In the genomic region with DNA sequence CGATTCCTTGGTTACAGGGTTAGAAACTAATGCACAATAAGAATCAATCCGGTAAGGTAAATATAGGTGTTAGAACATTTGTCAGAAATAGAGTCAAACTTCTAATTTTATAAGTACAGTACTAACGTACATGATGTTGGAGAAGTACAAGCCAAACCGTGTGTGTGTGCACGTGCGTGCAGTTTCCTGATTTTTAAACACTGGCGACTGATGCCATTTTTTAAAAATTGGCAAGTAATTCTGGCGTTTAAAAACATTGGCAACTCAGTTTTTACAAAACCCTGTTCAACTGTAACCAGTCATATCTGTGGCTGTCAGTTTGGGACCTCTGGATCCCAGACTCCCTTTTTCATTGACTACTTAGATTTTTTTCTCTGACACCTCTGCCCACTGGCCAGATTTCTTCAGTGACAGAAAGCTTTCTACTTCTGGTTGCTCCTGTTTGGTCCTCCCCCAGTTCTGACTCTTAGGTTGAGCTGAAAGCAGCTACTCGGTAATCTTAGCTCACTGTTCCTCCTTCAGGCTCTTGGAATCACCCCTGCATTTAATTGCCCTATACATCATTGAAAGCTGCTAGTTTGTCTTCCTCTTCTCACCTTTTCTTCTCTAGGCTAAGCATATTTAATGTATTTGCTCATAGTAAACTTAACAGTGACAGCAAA, we compare ENCODE assay signal across 8 cellular contexts. TPM values are rescaled to one million over a fixed set of nuclear protein-coding genes. Genes with fewer than 3 reads are reported as not detected.
A peak's percentile ranks its signal among the peaks of the same experiment; 100 is the strongest.
DNase-seq lines count a peak whose midpoint lies in the region; ATAC-seq and TF ChIP-seq lines count a peak whose summit lies in the region.

No MANE protein-coding gene starts in this region.

- H3K9me2 ChIP-seq in PC-9 (ENCODE audit: insufficient read depth), result no peaks in the 10 kb centered on the region

- H2AFZ ChIP-seq in PC-9, result peak overlapping the region; percentile 88

- CTCF ChIA-PET in PC-9 (lab: Charles Lee), result interaction anchor here (1.4 kb wide), 1 partner anchor 62 kb away, joined by 3 read pairs; no protein-coding TSS in a partner anchor

- peaks cover 20% of the 10 kb centered on the region for H3K4me1 ChIP-seq in PC-9 (replicated peaks; ENCODE audit: insufficient read depth)

- POLR2A ChIA-PET in PC-9 (lab: Charles Lee; ENCODE audit: unreplicated experiment), result interaction anchor here (1.8 kb wide), 1 partner anchor 35 kb away, joined by 7 read pairs; no protein-coding TSS in a partner anchor

- no TSS peak for BruUV-seq in PC-9 (replicated peaks; lab: Mats Ljungman, UMichigan)

- no peak for ATAC-seq in HG03520 (IDR thresholded peaks at IDR 0.05; ENCODE audit: unreplicated experiment)

- no peak for DNase-seq in GM12865 (ENCODE audit: low read depth)
- DNase-seq in PC-9, result no peak
- peak; percentile 25 to 52 for DNase-seq in erythroblast (lab: John Stamatoyannopoulos, UW)
- DNase-seq in pons (ENCODE audit: low spot score), result peak; percentile 23
- DNase-seq in stimulated activated CD4-positive, alpha-beta T cell treated with anti-CD3 and anti-CD28 coated beads, Interleukin-1b, Interleukin-23, amount 100 ng/mL, for 48 hours, result no peak
- no peak for DNase-seq in cerebellum (ENCODE audit: low spot score)
- no peak for DNase-seq in kidney glomerular epithelial cell (lab: John Stamatoyannopoulos, UW)

- peaks cover 4% of the 10 kb centered on the region; the same call in 1 of the 2 replicates for H3F3A ChIP-seq in PC-9 (ENCODE audit: insufficient read depth, low read depth)

- TF ChIP-seq CTCF in GM12865 (IDR thresholded peaks at IDR 0.05; ENCODE audit: insufficient read depth, low read depth, low read length, missing control alignments), result no peak
- TF ChIP-seq CTCF in PC-9 (conservative IDR thresholded peaks at IDR 0.05), result no peak

- H3K27ac ChIP-seq in PC-9, result peak overlapping the region; percentile 58

- no peaks in the 10 kb centered on the region for H3K9me3 ChIP-seq in PC-9 (ENCODE audit: insufficient read depth, low read depth)

- peak overlapping the region; percentile 91 for H3K4me2 ChIP-seq in PC-9

- no peaks in the 10 kb centered on the region; the same call in 1 of the 2 replicates for H4K20me1 ChIP-seq in PC-9 (ENCODE audit: insufficient read depth)

- H3K27me3 ChIP-seq in PC-9 (ENCODE audit: insufficient read depth, low read depth), result no peaks in the 10 kb centered on the region

- intact Hi-C loops in PC-9 (cut with micrococcal nuclease; ENCODE audit: unreplicated experiment), result loop anchor here (2.0 kb wide), 1 partner anchor 36 kb away; no protein-coding TSS in a partner anchor

- peak overlapping the region; percentile 79 for H3K4me3 ChIP-seq in GM12865 (ENCODE audit: low read depth, low read length)
- peak overlapping the region; percentile 98 for H3K4me3 ChIP-seq in PC-9

- H3K36me3 ChIP-seq in PC-9 (ENCODE audit: low read depth), result peaks cover 11% of the 10 kb centered on the region; the same call in 1 of the 2 replicates

- TF ChIP-seq POLR2A in erythroblast (IDR thresholded peaks at IDR 0.05; ENCODE audit: low read length), result no peak

- peaks cover 57% of the 10 kb centered on the region for H3K79me2 ChIP-seq in PC-9 (ENCODE audit: low read depth)

RNA-seq across cellular contexts. Expression of gene ATG7, which starts 0.8 kb away (rescaled TPM):
- total RNA-seq in PC-9 (2021) (53.1 and 56.1 TPM in 2 replicates), cerebellum (44.1 TPM)

Comparison
In these comparisons a context has a peak if more than half of its experiments do, and no peak if none do; other contexts are left out.
1. DNase-seq: peak in erythroblast (2 of 2) and pons (single experiment); none in GM12865 (single experiment), PC-9 (0 of 2), stimulated activated CD4-positive, alpha-beta T cell treated with anti-CD3 and anti-CD28 coated beads, Interleukin-1b, Interleukin-23, amount 100 ng/mL, for 48 hours (single experiment), cerebellum (single experiment) and kidney glomerular epithelial cell (single experiment).